In the genomic region with DNA sequence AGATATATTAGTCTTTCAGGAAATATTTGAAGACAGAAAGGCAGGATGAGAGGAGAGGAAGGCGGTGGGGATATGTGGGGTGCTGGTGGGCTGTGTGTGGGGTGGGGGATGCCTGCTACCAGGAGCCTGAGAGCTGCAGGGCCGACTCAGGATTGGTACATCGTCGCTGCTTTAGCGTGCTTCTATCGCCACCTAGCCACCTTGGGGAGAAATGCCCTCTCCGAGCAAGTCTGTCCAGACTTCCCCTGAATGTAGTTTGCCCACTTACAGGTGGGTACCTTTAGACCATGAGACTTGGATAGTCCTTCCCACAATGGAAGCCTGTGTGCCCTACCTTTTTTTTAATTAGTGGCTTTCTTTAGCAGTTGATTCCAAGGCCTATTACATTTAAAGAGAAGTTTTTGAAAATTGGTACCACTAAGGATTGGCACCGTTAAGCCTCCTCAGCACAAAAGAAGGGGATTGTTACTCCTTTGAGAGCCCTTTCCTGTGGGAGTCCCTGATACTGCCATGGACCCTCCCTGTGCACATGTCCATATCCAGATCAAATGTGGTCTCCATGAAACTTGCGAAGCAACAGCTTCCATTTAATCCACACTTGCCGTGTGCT, we compare ENCODE assay signal across 8 cellular contexts.
DNase-seq lines count a peak whose midpoint lies in the region; ATAC-seq and TF ChIP-seq lines count a peak whose summit lies in the region.

No MANE protein-coding gene starts in this region.

- no peaks in the 10 kb centered on the region for H4K20me1 ChIP-seq in osteoblast (ENCODE audit: insufficient read depth, low read length)

- no peak overlapping the region for H3K4me3 ChIP-seq in CD4-positive, CD25-positive, alpha-beta regulatory T cell (ENCODE audit: low read depth, low read length)
- H3K4me3 ChIP-seq in Panc1 (ENCODE audit: low read depth in 2 of 2, low read length in 2 of 2) (no peak overlapping the region), foreskin fibroblast (ENCODE audit: low read depth in 1 of 2, low read length in 2 of 2) (no peak overlapping the region), osteoblast (ENCODE audit: insufficient read depth, low read length) (no peak overlapping the region)

- no peaks in the 10 kb centered on the region for H3K4me1 Mint-ChIP-seq in CD4-positive, CD25-positive, alpha-beta regulatory T cell
- H3K4me1 Mint-ChIP-seq in activated T-helper 1 cell treated with anti-CD3 and anti-CD28 coated beads, Interleukin-12 subunit alpha, Interleukin-12 subunit beta, Interleukin-2, Interleukin-4 antibody, amounts not matched to agents 30 ng/mL and 10 ng/mL and 1 ng/mL, durations not matched to agents 14 hours and 24 hours and 36 hours (ENCODE audit: low read depth) = no peaks in the 10 kb centered on the region
- peaks cover 23% of the 10 kb centered on the region for H3K4me1 Mint-ChIP-seq in type B pancreatic cell (ENCODE audit: unreplicated experiment)

- no peaks in the 10 kb centered on the region for H3K36me3 Mint-ChIP-seq in CD4-positive, CD25-positive, alpha-beta regulatory T cell
- no peaks in the 10 kb centered on the region for H3K36me3 Mint-ChIP-seq in activated T-helper 1 cell treated with anti-CD3 and anti-CD28 coated beads, Interleukin-12 subunit alpha, Interleukin-12 subunit beta, Interleukin-2, Interleukin-4 antibody, amounts not matched to agents 30 ng/mL and 10 ng/mL and 1 ng/mL, durations not matched to agents 14 hours and 24 hours and 36 hours (ENCODE audit: low read depth)
- H3K36me3 Mint-ChIP-seq in type B pancreatic cell = no peaks in the 10 kb centered on the region

- H3K27me3 ChIP-seq in CD4-positive, CD25-positive, alpha-beta regulatory T cell (ENCODE audit: control insufficient read depth, insufficient read depth, low read length) = peaks cover 4% of the 10 kb centered on the region
- H3K27me3 ChIP-seq in Panc1 (ENCODE audit: control insufficient read depth, insufficient read depth, low read length) (no peaks in the 10 kb centered on the region), osteoblast (ENCODE audit: insufficient read depth, low read length) (no peaks in the 10 kb centered on the region)

- intact Hi-C loops in Panc1 (cut with micrococcal nuclease; ENCODE audit: unreplicated experiment) = loop anchor here (2.0 to 10.0 kb wide), 2 partner anchors 184 to 334 kb away; no protein-coding TSS in a partner anchor
- intact Hi-C loops in activated T-helper 1 cell treated with anti-CD3 and anti-CD28 coated beads, Interleukin-12 subunit alpha, Interleukin-12 subunit beta, Interleukin-2, Interleukin-4 antibody, amounts not matched to agents 30 ng/mL and 10 ng/mL and 1 ng/mL, durations not matched to agents 14 hours and 24 hours and 36 hours (cut with micrococcal nuclease) = loop anchor here (1.0 kb wide), 3 partner anchors 292 to 510 kb away; no protein-coding TSS in a partner anchor

- no peak overlapping the region for H2AFZ ChIP-seq in osteoblast (ENCODE audit: low read length)

- ATAC-seq in CD4-positive, CD25-positive, alpha-beta regulatory T cell (ENCODE audit: low read depth in 2 of 2) = peak in 1 of 2 donors; percentile 65
- ATAC-seq in GM19463 (IDR thresholded peaks at IDR 0.05; ENCODE audit: unreplicated experiment) (peak; percentile 79), Panc1 (peak; percentile 97)

- H3K4me1 ChIP-seq in CD4-positive, CD25-positive, alpha-beta regulatory T cell (ENCODE audit: control insufficient read depth, insufficient read depth, low read length, poor library complexity, severe bottlenecking) = no peaks in the 10 kb centered on the region
- H3K4me1 ChIP-seq in Panc1 (ENCODE audit: control insufficient read depth, insufficient read depth, low read length) (no peaks in the 10 kb centered on the region), osteoblast (ENCODE audit: insufficient read depth, low read length) (peaks cover 16% of the 10 kb centered on the region)

- CTCF ChIA-PET in Panc1 (lab: Charles Lee) = interaction anchor here (0.6 to 1.1 kb wide), 6 partner anchors 11 to 397 kb away, joined by 3 to 4 read pairs (median 3); no protein-coding TSS in a partner anchor

- no peaks in the 10 kb centered on the region for H3K36me3 ChIP-seq in CD4-positive, CD25-positive, alpha-beta regulatory T cell (ENCODE audit: control insufficient read depth, insufficient read depth, low read length)
- no peaks in the 10 kb centered on the region for H3K36me3 ChIP-seq in Panc1 (ENCODE audit: control insufficient read depth, insufficient read depth, low read length)
- H3K36me3 ChIP-seq in osteoblast (ENCODE audit: insufficient read depth, low read length) = no peaks in the 10 kb centered on the region

- no peak overlapping the region for H3K4me3 Mint-ChIP-seq in CD4-positive, CD25-positive, alpha-beta regulatory T cell
- no peak overlapping the region for H3K4me3 Mint-ChIP-seq in activated T-helper 1 cell treated with anti-CD3 and anti-CD28 coated beads, Interleukin-12 subunit alpha, Interleukin-12 subunit beta, Interleukin-2, Interleukin-4 antibody, amounts not matched to agents 30 ng/mL and 10 ng/mL and 1 ng/mL, durations not matched to agents 14 hours and 24 hours and 36 hours
- H3K4me3 Mint-ChIP-seq in type B pancreatic cell = no peak overlapping the region

- H3K9me3 Mint-ChIP-seq in CD4-positive, CD25-positive, alpha-beta regulatory T cell = no peaks in the 10 kb centered on the region
- no peaks in the 10 kb centered on the region for H3K9me3 Mint-ChIP-seq in activated T-helper 1 cell treated with anti-CD3 and anti-CD28 coated beads, Interleukin-12 subunit alpha, Interleukin-12 subunit beta, Interleukin-2, Interleukin-4 antibody, amounts not matched to agents 30 ng/mL and 10 ng/mL and 1 ng/mL, durations not matched to agents 14 hours and 24 hours and 36 hours
- H3K9me3 Mint-ChIP-seq in type B pancreatic cell = no peaks in the 10 kb centered on the region

- peak; percentile 94 for TF ChIP-seq RAD21 in Ishikawa (IDR thresholded peaks at IDR 0.05; ENCODE audit: low read depth)

- H3K9me3 ChIP-seq in CD4-positive, CD25-positive, alpha-beta regulatory T cell (ENCODE audit: control insufficient read depth in 2 of 2, low read length in 2 of 2) = no peaks in the 10 kb centered on the region
- H3K9me3 ChIP-seq in Panc1 (ENCODE audit: control insufficient read depth, insufficient read depth, low read depth, low read length) (no peaks in the 10 kb centered on the region), osteoblast (ENCODE audit: low read depth, low read length) (no peaks in the 10 kb centered on the region)

- H3K27me3 Mint-ChIP-seq in CD4-positive, CD25-positive, alpha-beta regulatory T cell = peaks cover 24% of the 10 kb centered on the region
- H3K27me3 Mint-ChIP-seq in activated T-helper 1 cell treated with anti-CD3 and anti-CD28 coated beads, Interleukin-12 subunit alpha, Interleukin-12 subunit beta, Interleukin-2, Interleukin-4 antibody, amounts not matched to agents 30 ng/mL and 10 ng/mL and 1 ng/mL, durations not matched to agents 14 hours and 24 hours and 36 hours (ENCODE audit: insufficient read depth) = peaks cover 4% of the 10 kb centered on the region
- no peaks in the 10 kb centered on the region for H3K27me3 Mint-ChIP-seq in type B pancreatic cell

- TF ChIP-seq CTCF in Panc1 (IDR thresholded peaks at IDR 0.05) (peak; percentile 90), foreskin fibroblast (IDR thresholded peaks at IDR 0.05; ENCODE audit: low read depth, low read length) (peak; percentile 85), osteoblast (IDR thresholded peaks at IDR 0.05; ENCODE audit: extremely low read depth, low read depth, low read length) (peak; percentile 90), type B pancreatic cell (conservative IDR thresholded peaks at IDR 0.05) (peak; percentile 87)

- no TSS peak for BruUV-seq in Panc1 (replicated peaks; lab: Mats Ljungman, UMichigan)

- DNase-seq in CD4-positive, CD25-positive, alpha-beta regulatory T cell = peak; percentile 21 to 57 (median 37)
- DNase-seq in Panc1 (ENCODE audit: low read depth, low spot score) (peak; percentile 35), foreskin fibroblast (peak; percentile 43 to 81), osteoblast (ENCODE audit: insufficient read length, low spot score, missing footprints) (no peak), type B pancreatic cell (ENCODE audit: extremely low spot score, unreplicated experiment) (no peak)
- DNase-seq in activated T-helper 1 cell treated with anti-CD3 and anti-CD28 coated beads, Interleukin-12 subunit alpha, Interleukin-12 subunit beta, Interleukin-2, Interleukin-4 antibody, amounts not matched to agents 30 ng/mL and 10 ng/mL and 1 ng/mL, durations not matched to agents 14 hours and 24 hours and 36 hours (ENCODE audit: low spot score) = peak; percentile 10

- in situ Hi-C loops in Panc1 (cut with HindIII; ENCODE audit: low pct_unique_long_range_greater_than_20kb, low sequenced_read_pairs) = no loop called here

- no peaks in the 10 kb centered on the region for H3K79me2 ChIP-seq in osteoblast (ENCODE audit: insufficient read depth, low read length)

- POLR2A ChIA-PET in Panc1 (lab: Charles Lee) = interaction anchor here (0.6 kb wide), 1 partner anchor 150 kb away, joined by 3 read pairs; no protein-coding TSS in a partner anchor

- H3K27ac Mint-ChIP-seq in CD4-positive, CD25-positive, alpha-beta regulatory T cell = no peak overlapping the region
- H3K27ac Mint-ChIP-seq in activated T-helper 1 cell treated with anti-CD3 and anti-CD28 coated beads, Interleukin-12 subunit alpha, Interleukin-12 subunit beta, Interleukin-2, Interleukin-4 antibody, amounts not matched to agents 30 ng/mL and 10 ng/mL and 1 ng/mL, durations not matched to agents 14 hours and 24 hours and 36 hours = no peak overlapping the region
- H3K27ac Mint-ChIP-seq in type B pancreatic cell = no peak overlapping the region

- no peak overlapping the region for H3K27ac ChIP-seq in CD4-positive, CD25-positive, alpha-beta regulatory T cell (ENCODE audit: insufficient read depth, low read length, poor library complexity, severe bottlenecking)
- H3K27ac ChIP-seq in Panc1 (ENCODE audit: low read length) (no peak overlapping the region), osteoblast (ENCODE audit: low read depth, low read length) (no peak overlapping the region)

- H3K4me2 ChIP-seq in osteoblast (ENCODE audit: insufficient read depth, low read length) = no peak overlapping the region

- TF ChIP-seq EP300 in Ishikawa (IDR thresholded peaks at IDR 0.05; ENCODE audit: borderline replicate concordance) = no peak

TF ChIP-seq in Ishikawa, 13 proteins besides CTCF, POLR2A, EP300 and RAD21 (continues in another document):
- TF ChIP-seq NFIC (IDR thresholded peaks at IDR 0.05) (no peak), YY1 (IDR thresholded peaks at IDR 0.05; ENCODE audit: low read depth) (no peak), FOXM1 (IDR thresholded peaks at IDR 0.05; ENCODE audit: borderline replicate concordance, low read depth) (no peak)
- TF ChIP-seq, protein P1, sequence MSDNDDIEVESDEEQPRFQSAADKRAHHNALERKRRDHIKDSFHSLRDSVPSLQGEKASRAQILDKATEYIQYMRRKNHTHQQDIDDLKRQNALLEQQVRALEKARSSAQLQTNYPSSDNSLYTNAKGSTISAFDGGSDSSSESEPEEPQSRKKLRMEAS (IDR thresholded peaks at IDR 0.05) = no peak

Comparison
In these comparisons a context has a peak if more than half of its experiments do, and no peak if none do; other contexts are left out.
1. DNase-seq: peak in CD4-positive, CD25-positive, alpha-beta regulatory T cell (3 of 3), Panc1 (single experiment), activated T-helper 1 cell treated with anti-CD3 and anti-CD28 coated beads, Interleukin-12 subunit alpha, Interleukin-12 subunit beta, Interleukin-2, Interleukin-4 antibody, amounts not matched to agents 30 ng/mL and 10 ng/mL and 1 ng/mL, durations not matched to agents 14 hours and 24 hours and 36 hours (single experiment) and foreskin fibroblast (2 of 2); none in osteoblast (single experiment) and type B pancreatic cell (single experiment).
2. Peak in every context shown above with its lines, with median percentiles within 50 percentile points of each other: CTCF ChIP-seq.